ENCODE assay signal across 1 cellular context in genomic region chrX:39550795-39551361, GRCh38.
TF ChIP-seq lines count a peak whose summit lies in the region.

No MANE protein-coding gene starts in this region.

TF ChIP-seq in K562, 482 proteins besides CTCF, POLR2A, EP300 and RAD21 (continued from another document):
- TF ChIP-seq TCF3 (CRISPR knock-in tag; IDR thresholded peaks at IDR 0.05) (peak; percentile 95), ATF3 (IDR thresholded peaks at IDR 0.05) (peak; percentile 55; the same call in 1 of the 2 replicates), ATF3 (CRISPR knock-in tag; conservative IDR thresholded peaks at IDR 0.05) (no peak), IRF9 (tag; IDR thresholded peaks at IDR 0.05) (no peak), PML (IDR thresholded peaks at IDR 0.05; ENCODE audit: low read length) (0 out of 2 replicates have a peak, but pooled peaks have one; percentile 25), ATF1 (CRISPR knock-in tag; IDR thresholded peaks at IDR 0.05) (no peak), ATF1 (tag; IDR thresholded peaks at IDR 0.05) (0 out of 2 replicates have a peak, but pooled peaks have one; percentile 21), TEAD4 (IDR thresholded peaks at IDR 0.05; ENCODE audit: low read length) (peak; percentile 76), TEAD4 (CRISPR knock-in tag; IDR thresholded peaks at IDR 0.05; ENCODE audit: borderline replicate concordance) (no peak)
